ENCODE assay signal across 13 cellular contexts in the genomic region with DNA sequence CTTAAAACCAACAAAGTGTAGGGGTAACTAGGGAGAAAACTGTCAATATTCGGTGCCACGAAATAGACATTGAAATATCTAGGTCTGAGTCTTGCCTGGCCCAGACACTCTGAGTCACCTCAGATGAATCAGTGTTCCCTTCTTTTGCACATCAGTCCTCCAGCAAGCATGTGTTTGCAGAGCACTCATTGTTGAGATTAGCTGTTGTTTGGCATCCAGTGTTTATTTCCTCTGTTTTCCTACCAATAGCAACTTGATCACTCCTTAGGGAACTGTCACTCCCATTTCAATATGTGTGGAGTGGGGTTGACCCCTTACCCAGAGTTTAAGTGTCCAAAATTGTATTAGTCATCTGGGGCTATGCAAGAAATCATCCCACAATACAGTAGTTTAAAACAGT. TPM values are rescaled to one million over a fixed set of nuclear protein-coding genes. Genes with fewer than 3 reads are reported as not detected.
DNase-seq lines count a peak whose midpoint lies in the region; ATAC-seq and TF ChIP-seq lines count a peak whose summit lies in the region.
"Had no signal": no experiment of that assay in that cellular context is flagged by ENCODE, and none has a peak within 500 bp of the region (broad histone marks: within the 10 kb centered on the region; RNA-seq: fewer than 3 reads in every experiment).

No MANE protein-coding gene starts in this region.

- no peak overlapping the region for H3K4me3 Mint-ChIP-seq in activated CD4-positive, alpha-beta memory T cell treated with anti-CD3 and anti-CD28 coated beads for 36 hours

- no peaks in the 10 kb centered on the region for H3K27me3 ChIP-seq in lower lobe of right lung (ENCODE audit: low read depth)
- H3K27me3 ChIP-seq: upper lobe of left lung had no signal

- POLR2A ChIA-PET in HEK293 (lab: Yijun Ruan, JAX) = no interaction called here
- POLR2A ChIA-PET in activated CD4-positive, alpha-beta memory T cell treated with anti-CD3 and anti-CD28 coated beads for 36 hours (lab: Charles Lee) = no interaction called here

- H3K27me3 Mint-ChIP-seq in activated CD4-positive, alpha-beta memory T cell treated with anti-CD3 and anti-CD28 coated beads for 36 hours = no peaks in the 10 kb centered on the region

- H3K36me3 ChIP-seq in HEK293 (ENCODE audit: control insufficient read depth in 2 of 2, insufficient read depth in 1 of 2, low read length in 2 of 2) = no peaks in the 10 kb centered on the region
- no peaks in the 10 kb centered on the region for H3K36me3 ChIP-seq in lower lobe of right lung
- H3K36me3 ChIP-seq: upper lobe of left lung had no signal

- no peak overlapping the region for H3K27ac Mint-ChIP-seq in activated CD4-positive, alpha-beta memory T cell treated with anti-CD3 and anti-CD28 coated beads for 36 hours

- no peaks in the 10 kb centered on the region for H3K9me3 ChIP-seq in HEK293 (ENCODE audit: control insufficient read depth, insufficient read depth, low read depth, low read length)
- H3K9me3 ChIP-seq in lower lobe of right lung = no peaks in the 10 kb centered on the region

- in situ Hi-C loops in astrocyte of the spinal cord (cut with HindIII; ENCODE audit: low sequenced_read_pairs) = no loop called here

- H3K4me3 ChIP-seq in HEK293 (ENCODE audit: low read depth, low read length) = no peak overlapping the region
- H3K4me3 ChIP-seq in astrocyte of the spinal cord (ENCODE audit: low read depth, low read length) = no peak overlapping the region
- no peak overlapping the region for H3K4me3 ChIP-seq in lower lobe of right lung
- H3K4me3 ChIP-seq: upper lobe of left lung had no signal

- DNase-seq in AG08396 (ENCODE audit: low spot score) (peak; percentile 75), astrocyte of the spinal cord (ENCODE audit: low read depth, low spot score) (peak; percentile 86), lower lobe of right lung (no peak)
- DNase-seq in activated naive CD4-positive, alpha-beta T cell treated with Interleukin-2 at 50 U/mL for 16 hours = no peak
- DNase-seq in activated CD4-positive, alpha-beta memory T cell treated with anti-CD3 and anti-CD28 coated beads for 36 hours = no peak
- DNase-seq: DMS79 treated with DMSO at 0.1 percent for 48 hours; NCI-H2081 treated with DMSO at 0.1 percent for 48 hours; stimulated activated CD4-positive, alpha-beta T cell treated with anti-CD3 and anti-CD28 coated beads, Interleukin-15, amount 100 ng/mL, for 24 hours; upper lobe of left lung; WERI-Rb-1 had no signal

- peak; percentile 46 to 52 for ATAC-seq in lower lobe of right lung
- no peak for ATAC-seq in GM19351 (IDR thresholded peaks at IDR 0.05; ENCODE audit: unreplicated experiment)
- no peak for ATAC-seq in HG03442 (IDR thresholded peaks at IDR 0.05; ENCODE audit: unreplicated experiment)

- no peak overlapping the region for H3K27ac ChIP-seq in HEK293 (ENCODE audit: extremely low read depth, low read depth, low read length)
- peak overlapping the region; percentile 41 for H3K27ac ChIP-seq in lower lobe of right lung
- H3K27ac ChIP-seq: WERI-Rb-1 had no signal

- H3K4me1 ChIP-seq in HEK293 (ENCODE audit: control insufficient read depth, insufficient read depth, low read length) = no peaks in the 10 kb centered on the region
- H3K4me1 ChIP-seq in lower lobe of right lung = peaks cover 12% of the 10 kb centered on the region

- intact Hi-C loops in lower lobe of right lung (cut with DNase I) = no loop called here
- intact Hi-C loops in activated CD4-positive, alpha-beta memory T cell treated with anti-CD3 and anti-CD28 coated beads for 36 hours (cut with micrococcal nuclease) = no loop called here

- peaks cover 11% of the 10 kb centered on the region for H3K4me1 Mint-ChIP-seq in activated CD4-positive, alpha-beta memory T cell treated with anti-CD3 and anti-CD28 coated beads for 36 hours (ENCODE audit: low read depth)

- peaks cover 2% of the 10 kb centered on the region for H3K9me3 Mint-ChIP-seq in activated CD4-positive, alpha-beta memory T cell treated with anti-CD3 and anti-CD28 coated beads for 36 hours

- CTCF ChIA-PET in HEK293 (lab: Yijun Ruan, JAX) = interaction anchor here (0.9 to 1.2 kb wide), 2 partner anchors 162 to 165 kb away, joined by 5 to 7 read pairs; no protein-coding TSS in a partner anchor
- CTCF ChIA-PET in activated CD4-positive, alpha-beta memory T cell treated with anti-CD3 and anti-CD28 coated beads for 36 hours (lab: Charles Lee) = interaction anchor here (2.1 kb wide), 1 partner anchor 163 kb away, joined by 7 read pairs; no protein-coding TSS in a partner anchor

- TF ChIP-seq CTCF in HEK293 (tag by site-specific recombination; IDR thresholded peaks at IDR 0.05) (no peak), astrocyte of the spinal cord (IDR thresholded peaks at IDR 0.05; ENCODE audit: low read depth, low read length) (no peak), lower lobe of right lung (IDR thresholded peaks at IDR 0.05) (no peak)

- peaks cover under 1% of the 10 kb centered on the region for H3K36me3 Mint-ChIP-seq in activated CD4-positive, alpha-beta memory T cell treated with anti-CD3 and anti-CD28 coated beads for 36 hours

TF ChIP-seq in HEK293, 187 proteins besides CTCF, POLR2A, EP300 and RAD21:
- TF ChIP-seq ZSCAN16 (tag by site-specific recombination; IDR thresholded peaks at IDR 0.05) = peak; percentile 89
- no peak for TF ChIP-seq ZNF792 (tag by site-specific recombination; IDR thresholded peaks at IDR 0.05)
- TF ChIP-seq TCF7L2 (IDR thresholded peaks at IDR 0.05; ENCODE audit: borderline replicate concordance, low read depth, low read length) = no peak
- 0 out of 2 replicates have a peak, but pooled peaks have one; percentile 53 for TF ChIP-seq ZNF184 (tag by site-specific recombination; IDR thresholded peaks at IDR 0.05)
- TF ChIP-seq OSR2 (tag by site-specific recombination; IDR thresholded peaks at IDR 0.05) = 0 out of 2 replicates have a peak, but pooled peaks have one; percentile 29
- TF ChIP-seq ZNF214 (tag by site-specific recombination; IDR thresholded peaks at IDR 0.05; ENCODE audit: borderline replicate concordance) = no peak
- TF ChIP-seq ZNF670 (tag by site-specific recombination; IDR thresholded peaks at IDR 0.05; ENCODE audit: low read depth) = no peak
TF ChIP-seq in HEK293: peak in this region for 3.

RNA-seq across cellular contexts. Expression of a gene that starts 4.7 kb away (rescaled TPM):
- total RNA-seq in lower lobe of right lung = 65.4 TPM
- total RNA-seq in activated CD4-positive, alpha-beta memory T cell treated with anti-CD3 and anti-CD28 coated beads for 36 hours = 10 to 100 TPM; 55.5 to 56.8 TPM

RNA-seq across cellular contexts. Expression of a gene that starts 40.2 kb away (rescaled TPM):
- 58.9 TPM for total RNA-seq in lower lobe of right lung
- 10 to 100 TPM; 22.7 to 25.3 TPM for total RNA-seq in activated CD4-positive, alpha-beta memory T cell treated with anti-CD3 and anti-CD28 coated beads for 36 hours

Comparison
In these comparisons a context has a peak if more than half of its experiments do, and no peak if none do; other contexts are left out.
1. DNase-seq: peak in AG08396 (single experiment) and astrocyte of the spinal cord (single experiment); none in lower lobe of right lung (single experiment), activated naive CD4-positive, alpha-beta T cell treated with Interleukin-2 at 50 U/mL for 16 hours (single experiment) and activated CD4-positive, alpha-beta memory T cell treated with anti-CD3 and anti-CD28 coated beads for 36 hours (single experiment).
2. ATAC-seq: peak in lower lobe of right lung (2 of 2); none in GM19351 (single experiment) and HG03442 (single experiment).